8 cellular contexts compared by ENCODE assay signal in genomic region chr22:38203090-38203810, GRCh38. TPM values are rescaled to one million over a fixed set of nuclear protein-coding genes. Genes with fewer than 3 reads are reported as not detected.
A peak's percentile ranks its signal among the peaks of the same experiment; 100 is the strongest.
DNase-seq lines count a peak whose midpoint lies in the region; ATAC-seq and TF ChIP-seq lines count a peak whose summit lies in the region.

No MANE protein-coding gene starts in this region.

- H3K9me3 ChIP-seq in tibial nerve = no peaks in the 10 kb centered on the region

- no peak for TF ChIP-seq EP300 in tibial nerve (IDR thresholded peaks at IDR 0.05)

- TF ChIP-seq CTCF in tibial nerve (IDR thresholded peaks at IDR 0.05) = no peak

- peak overlapping the region; percentile 97 to 100 (median 100) for H3K27ac ChIP-seq in tibial nerve

- DNase-seq in NCI-H510A treated with DMSO at 0.1 percent for 48 hours (lab: John Stamatoyannopoulos, UW) (peak; percentile 26), NCI-H510A (lab: John Stamatoyannopoulos, UW) (no peak), RPMI8226 (peak; percentile 79), lung microvascular endothelial cell (ENCODE audit: low read depth in 2 of 2) (peak; percentile 74 to 76), tibial nerve (ENCODE audit: low spot score in 2 of 2) (no peak), putamen (ENCODE audit: low spot score) (no peak)
- peak; percentile 43 for DNase-seq in central memory CD4-positive, alpha-beta T cell

- WGBS in tibial nerve, 2 donors = 13 to 20% methylated on average over 17 to 18 of the region's 19 CpGs

- H3K36me3 ChIP-seq in tibial nerve = no peaks in the 10 kb centered on the region

- no peaks in the 10 kb centered on the region for H3K27me3 ChIP-seq in tibial nerve

- peaks cover 0 to 43% (median 30%) of the 10 kb centered on the region in 4 donors for H3K4me1 ChIP-seq in tibial nerve

- no peak for TF ChIP-seq POLR2A in tibial nerve (IDR thresholded peaks at IDR 0.05)

- no peak for ATAC-seq in HG02678 (IDR thresholded peaks at IDR 0.05; ENCODE audit: unreplicated experiment)

- H3K4me3 ChIP-seq in tibial nerve = peak overlapping the region; percentile 63 to 98 (median 77)

RNA-seq across cellular contexts. Expression of gene MAFF, which starts 1.5 kb away (rescaled TPM):
- total RNA-seq in lung microvascular endothelial cell = 41.0 and 262 TPM in 2 replicates
- 100 to 1,000 TPM in 2 of 4 donors, 10 to 100 TPM in 2; 68.1 to 110 (median 96.8) TPM for total RNA-seq in tibial nerve

RNA-seq across cellular contexts. Expression of gene PLA2G6, which starts 21.6 kb away (rescaled TPM):
- 1.3 and 4.8 TPM in 2 replicates for total RNA-seq in lung microvascular endothelial cell
- total RNA-seq in tibial nerve = 10 to 100 TPM; 48.5 to 60.3 (median 55.1) TPM

Comparison
In these comparisons a context has a peak if more than half of its experiments do, and no peak if none do; other contexts are left out.
1. DNase-seq: peak in NCI-H510A treated with DMSO at 0.1 percent for 48 hours (single experiment), RPMI8226 (single experiment), central memory CD4-positive, alpha-beta T cell (single experiment) and lung microvascular endothelial cell (2 of 2); none in NCI-H510A (single experiment), tibial nerve (0 of 2) and putamen (single experiment).